1 cellular context compared by ENCODE assay signal in the genomic region with DNA sequence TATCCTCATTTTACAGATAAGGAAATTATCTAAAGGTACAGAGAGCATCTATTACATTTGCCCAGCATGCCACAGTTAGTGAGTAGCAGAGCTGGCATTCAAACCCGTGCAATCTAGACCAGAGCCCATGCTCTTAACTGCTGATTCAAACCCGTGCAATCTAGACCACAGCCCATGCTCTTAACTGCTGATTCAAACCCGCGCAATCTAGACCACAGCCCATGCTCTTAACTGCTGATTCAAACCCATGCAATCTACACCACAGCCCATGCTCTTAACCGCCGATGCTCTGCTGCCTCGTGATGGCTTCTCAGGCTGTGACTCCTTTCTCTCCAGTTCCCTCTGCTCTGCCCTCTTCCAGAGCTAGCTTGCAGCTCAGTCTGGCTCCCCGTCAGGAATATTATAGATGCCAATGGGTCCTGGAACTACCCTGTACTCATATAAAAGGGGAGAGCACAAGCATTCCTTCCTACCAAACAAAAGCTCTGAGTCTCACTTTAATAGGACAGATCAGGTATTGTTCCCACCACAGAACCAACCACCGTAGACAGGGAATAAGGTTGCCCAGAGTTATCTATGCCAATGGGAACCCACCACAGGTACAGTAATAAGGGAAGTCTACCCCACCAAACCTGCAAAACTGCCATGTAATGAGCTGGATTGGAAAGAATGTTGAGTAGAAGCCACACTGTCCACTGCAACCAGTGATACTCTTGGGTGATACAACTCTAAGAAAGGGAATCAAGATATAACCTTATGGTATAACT.
TF ChIP-seq lines count a peak whose summit lies in the region.

No MANE protein-coding gene starts in this region.

TF ChIP-seq in WTC11, 78 proteins besides CTCF, POLR2A, EP300 and RAD21 (continued from another document):
- no peak for TF ChIP-seq HMGXB4 (CRISPR knock-in tag; IDR thresholded peaks at IDR 0.05)
- no peak for TF ChIP-seq PRRX2 (CRISPR knock-in tag; IDR thresholded peaks at IDR 0.05)
- TF ChIP-seq ZNF317 (CRISPR knock-in tag; IDR thresholded peaks at IDR 0.05; ENCODE audit: borderline replicate concordance, low read depth) = no peak
- TF ChIP-seq MYBL2 (CRISPR knock-in tag; IDR thresholded peaks at IDR 0.05) = no peak
- TF ChIP-seq SMAD4 (CRISPR knock-in tag; IDR thresholded peaks at IDR 0.05) = no peak
- no peak for TF ChIP-seq GABPB1 (CRISPR knock-in tag; IDR thresholded peaks at IDR 0.05)
